ENCODE assay signal across 15 cellular contexts in genomic region chr10:131839351-131839750, GRCh38.
"Had no signal": no experiment of that assay in that cellular context is flagged by ENCODE, and none has a peak within 500 bp of the region (broad histone marks: within the 10 kb centered on the region; RNA-seq: fewer than 3 reads in every experiment).

No MANE protein-coding gene starts in this region.

- H3K27ac ChIP-seq: body of pancreas, coronary artery, esophagus squamous epithelium, upper lobe of left lung had no signal

- DNase-seq: activated CD4-positive, CD25-positive, alpha-beta regulatory T cell treated with anti-CD3 and anti-CD28 coated beads, Interleukin-2, amount 50 U/mL, for 72 hours; amniotic stem cell; central memory CD4-positive, alpha-beta T cell; effector CD4-positive, alpha-beta T cell; esophagus squamous epithelium; hippocampal formation; midbrain; naive B cell; retina; small intestine; stimulated activated naive CD8-positive, alpha-beta T cell treated with anti-CD3 and anti-CD28 coated beads, Interleukin-15, Interleukin-2, amounts not matched to agents 100 U/mL and 50 U/mL, for 24 hours; SW 1271 had no signal

- ATAC-seq: body of pancreas; stimulated activated naive CD8-positive, alpha-beta T cell treated with anti-CD3 and anti-CD28 coated beads, Interleukin-15, Interleukin-2, amounts not matched to agents 100 U/mL and 50 U/mL, for 24 hours had no signal

- H3K9me3 ChIP-seq: body of pancreas, esophagus squamous epithelium had no signal

- H3K4me3 ChIP-seq: body of pancreas, coronary artery, esophagus squamous epithelium, upper lobe of left lung had no signal

- H3K27me3 ChIP-seq: body of pancreas, esophagus squamous epithelium, upper lobe of left lung had no signal

- H3K36me3 ChIP-seq: esophagus squamous epithelium, upper lobe of left lung had no signal

- H3K4me1 ChIP-seq: body of pancreas, esophagus squamous epithelium, upper lobe of left lung had no signal
